9 cellular contexts compared by ENCODE assay signal in the genomic region with DNA sequence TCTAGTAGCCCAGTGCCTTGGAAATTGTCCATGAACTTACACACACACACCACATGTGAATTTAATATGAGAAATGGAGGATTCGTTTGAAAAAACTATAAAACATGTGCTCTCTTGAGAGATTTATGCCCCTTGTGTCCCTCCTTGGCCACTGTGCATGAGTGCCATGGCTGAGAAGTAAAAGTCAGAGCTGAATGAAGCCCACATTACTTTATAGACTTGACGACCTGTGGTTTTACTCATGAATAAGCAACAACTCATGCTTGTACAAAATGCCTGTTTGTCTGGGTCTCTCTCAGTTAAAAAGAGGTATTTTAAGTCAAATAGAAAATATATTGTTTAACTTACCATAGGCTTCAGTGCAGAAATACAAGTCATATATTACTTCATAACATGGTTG.
DNase-seq lines count a peak whose midpoint lies in the region; ATAC-seq, FAIRE-seq and TF ChIP-seq lines count a peak whose summit lies in the region.
"Had no signal": no experiment of that assay in that cellular context is flagged by ENCODE, and none has a peak within 500 bp of the region (broad histone marks: within the 10 kb centered on the region; RNA-seq: fewer than 3 reads in every experiment).

No MANE protein-coding gene starts in this region.

- peak; percentile 14 for FAIRE-seq in GM12892 (lab: Jason Lieb, UNC)

- TF ChIP-seq POLR2A in GM12892 (IDR thresholded peaks at IDR 0.05; ENCODE audit: low read depth, low read length) = no peak

- TF ChIP-seq CTCF in epithelial cell of proximal tubule (conservative IDR thresholded peaks at IDR 0.05; ENCODE audit: low read depth, low read length) (no peak), right atrium auricular region (IDR thresholded peaks at IDR 0.05) (no peak)

- ATAC-seq in GM21381 (IDR thresholded peaks at IDR 0.05; ENCODE audit: unreplicated experiment) = peak; percentile 92
- ATAC-seq in HG03103 (IDR thresholded peaks at IDR 0.05; ENCODE audit: low read depth, unreplicated experiment) = peak; percentile 82
- ATAC-seq: WTC11 had no signal

- H3K4me1 ChIP-seq in right atrium auricular region = no peaks in the 10 kb centered on the region

- no peaks in the 10 kb centered on the region for H3K36me3 ChIP-seq in right atrium auricular region

- DNase-seq in GM12892 (ENCODE audit: insufficient read length) (no peak), epithelial cell of proximal tubule (ENCODE audit: low read depth) (peak; percentile 23), right atrium auricular region (ENCODE audit: low spot score) (no peak), NCI-H748 (lab: John Stamatoyannopoulos, UW; ENCODE audit: unreplicated experiment) (no peak), NCI-H2081 treated with DMSO at 0.1 percent for 48 hours (lab: John Stamatoyannopoulos, UW) (no peak), D341Med (ENCODE audit: low spot score) (no peak)

- H3K4me3 ChIP-seq in epithelial cell of proximal tubule (ENCODE audit: low read depth, low read length) (no peak overlapping the region), right atrium auricular region (no peak overlapping the region)

- H3K27ac ChIP-seq in right atrium auricular region = no peak overlapping the region

- H3K27me3 ChIP-seq in right atrium auricular region = no peaks in the 10 kb centered on the region

- H3K9me3 ChIP-seq in right atrium auricular region = no peaks in the 10 kb centered on the region
